ENCODE assay signal across 13 cellular contexts in genomic region chr4:173057442-173057841, GRCh38.
DNase-seq lines count a peak whose midpoint lies in the region; ATAC-seq and TF ChIP-seq lines count a peak whose summit lies in the region.
"Had no signal": no experiment of that assay in that cellular context is flagged by ENCODE, and none has a peak within 500 bp of the region (broad histone marks: within the 10 kb centered on the region; RNA-seq: fewer than 3 reads in every experiment).

No MANE protein-coding gene starts in this region.

- H4K20me1 ChIP-seq in PC-3 (ENCODE audit: low read length): no peaks in the 10 kb centered on the region

- ATAC-seq in PC-3: peak; percentile 81
- no peak for ATAC-seq in GM19035 (IDR thresholded peaks at IDR 0.05; ENCODE audit: unreplicated experiment)
- ATAC-seq: activated CD8-positive, alpha-beta memory T cell treated with anti-CD3 and anti-CD28 coated beads, Interleukin-2, amount 10 ng/mL, durations not matched to agents 7 days and 5 days; stimulated activated effector memory CD8-positive, alpha-beta T cell treated with anti-CD3 and anti-CD28 coated beads, Interleukin-12 subunit alpha, Interleukin-12 subunit beta, amount 100 ng/mL, for 72 hours had no signal

- H3K79me2 ChIP-seq in PC-3 (ENCODE audit: low read length): no peaks in the 10 kb centered on the region

- no peaks in the 10 kb centered on the region for H3K27me3 ChIP-seq in PC-3 (ENCODE audit: low read length)
- H3K27me3 ChIP-seq in ovary: no peaks in the 10 kb centered on the region

- H3K27ac ChIP-seq in PC-3 (ENCODE audit: low read length): peak overlapping the region; percentile 40
- H3K27ac ChIP-seq in ovary: no peak overlapping the region
- H3K27ac ChIP-seq: KMS-11, prostate gland had no signal

- H3K4me1 ChIP-seq in PC-3 (ENCODE audit: insufficient read depth, low read length) (peaks cover 13% of the 10 kb centered on the region), ovary (ENCODE audit: insufficient read depth) (no peaks in the 10 kb centered on the region)
- H3K4me1 ChIP-seq: prostate gland had no signal

- intact Hi-C loops in PC-3 (cut with micrococcal nuclease) (loop anchor here (1.0 kb wide), 1 partner anchor 18 kb away; no protein-coding TSS in a partner anchor), ovary (cut with DNase I) (no loop called here)

- peak overlapping the region; percentile 22; the same call in 1 of the 2 replicates for H3K4me3 ChIP-seq in PC-3 (ENCODE audit: low read length)
- no peak overlapping the region for H3K4me3 ChIP-seq in foreskin fibroblast (ENCODE audit: low read depth in 1 of 2, low read length in 2 of 2)
- H3K4me3 ChIP-seq in ovary: no peak overlapping the region
- H3K4me3 ChIP-seq: prostate gland had no signal

- peak overlapping the region; percentile 30 for H3K4me2 ChIP-seq in PC-3 (ENCODE audit: low read length)
- H3K4me2 ChIP-seq: KMS-11 had no signal

- TF ChIP-seq CTCF in PC-3 (conservative IDR thresholded peaks at IDR 0.05; ENCODE audit: low read depth, low read length): no peak
- TF ChIP-seq CTCF in foreskin fibroblast (IDR thresholded peaks at IDR 0.05; ENCODE audit: low read depth, low read length): no peak
- TF ChIP-seq CTCF in ovary (IDR thresholded peaks at IDR 0.05): no peak

- H3K36me3 ChIP-seq in PC-3 (ENCODE audit: low read depth, low read length) (no peaks in the 10 kb centered on the region), ovary (no peaks in the 10 kb centered on the region)
- H3K36me3 ChIP-seq: prostate gland had no signal

- POLR2A ChIA-PET in PC-3 (lab: Charles Lee; ENCODE audit: unreplicated experiment): no interaction called here

- CTCF ChIA-PET in PC-3 (lab: Charles Lee): interaction anchor here (0.6 kb wide), 1 partner anchor 111 kb away, joined by 5 read pairs; the partner anchor contains the start of gene GALNT7

- BruUV-seq in PC-3 (replicated peaks; lab: Mats Ljungman, UMichigan): no TSS peak

- no peak overlapping the region for H3K9ac ChIP-seq in PC-3 (ENCODE audit: low read length)
- H3K9ac ChIP-seq: KMS-11 had no signal

- no peaks in the 10 kb centered on the region for H3K9me2 ChIP-seq in PC-3 (replicated peaks; ENCODE audit: low read length)

- H3K9me3 ChIP-seq in PC-3 (ENCODE audit: low read length) (no peaks in the 10 kb centered on the region), ovary (no peaks in the 10 kb centered on the region)
- H3K9me3 ChIP-seq: prostate gland had no signal

- H3F3A ChIP-seq in PC-3 (ENCODE audit: low read length, unreplicated experiment): no peaks in the 10 kb centered on the region

- WGBS in ovary, 3 donors: 40 to 51% (median 49%) methylated on average over 3 of the region's 3 CpGs

- no peak for TF ChIP-seq POLR2A in ovary (IDR thresholded peaks at IDR 0.05)

- 0 out of 2 replicates have a peak overlapping the region, but pooled peaks have one; percentile 3 for H2AFZ ChIP-seq in PC-3 (ENCODE audit: low read length)

- no peak for TF ChIP-seq EP300 in ovary (IDR thresholded peaks at IDR 0.05)

- DNase-seq in A172 (ENCODE audit: low spot score) (peak; percentile 14), HT1080 (ENCODE audit: low read depth) (peak; percentile 60), PC-3 (peak; percentile 37), foreskin fibroblast (peak; percentile 7 to 43), NCI-H446 treated with DMSO at 0.1 percent for 48 hours (lab: John Stamatoyannopoulos, UW) (no peak), ovary (no peak)
- DNase-seq in activated CD4-positive, alpha-beta T cell treated with anti-CD3 and anti-CD28 coated beads, Interleukin-2, amount 50 U/mL, for 48 hours: no peak
- DNase-seq: activated CD8-positive, alpha-beta memory T cell treated with anti-CD3 and anti-CD28 coated beads, Interleukin-2, amount 10 ng/mL, durations not matched to agents 7 days and 5 days; cerebellar nuclear complex had no signal

Comparison
In these comparisons a context has a peak if more than half of its experiments do, and no peak if none do; other contexts are left out.
1. DNase-seq: peak in A172 (single experiment), HT1080 (single experiment), PC-3 (single experiment) and foreskin fibroblast (2 of 2); none in NCI-H446 treated with DMSO at 0.1 percent for 48 hours (single experiment), ovary (0 of 5) and activated CD4-positive, alpha-beta T cell treated with anti-CD3 and anti-CD28 coated beads, Interleukin-2, amount 50 U/mL, for 48 hours (0 of 2).